24 cellular contexts compared by ENCODE assay signal in the genomic region with DNA sequence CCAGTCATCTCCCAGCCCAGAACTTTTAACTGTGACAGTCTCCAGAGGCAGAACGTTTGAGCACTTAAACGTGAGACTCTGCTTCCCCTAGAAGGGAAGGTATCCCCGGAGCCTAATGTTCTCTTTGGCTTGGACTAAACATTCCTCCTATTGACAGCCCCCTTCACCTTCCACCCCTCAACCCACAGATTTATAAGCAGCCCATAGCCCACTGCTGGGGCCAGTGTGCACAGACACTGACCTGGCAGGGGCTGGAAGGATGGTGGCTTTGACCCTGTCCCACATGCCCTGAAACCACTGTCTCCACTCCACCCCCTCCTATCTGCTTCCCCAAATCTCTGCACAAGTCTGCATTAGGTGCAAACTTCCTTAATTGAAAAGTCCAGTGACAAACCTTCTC.
"Had no signal": no experiment of that assay in that cellular context is flagged by ENCODE, and none has a peak within 500 bp of the region (broad histone marks: within the 10 kb centered on the region; RNA-seq: fewer than 3 reads in every experiment).

No MANE protein-coding gene starts in this region.

- H3K4me3 ChIP-seq: colonic mucosa had no signal

- ATAC-seq: activated CD4-positive, alpha-beta T cell treated with anti-CD3 and anti-CD28 coated beads for 36 hours; activated CD8-positive, alpha-beta T cell treated with anti-CD3 and anti-CD28 coated beads, Interleukin-2, amount 10 ng/mL, durations not matched to agents 7 days and 5 days; activated T-cell treated with anti-CD3 and anti-CD28 coated beads, Interleukin-2, amount 50 U/mL, for 72 hours had no signal

- H3K9me3 ChIP-seq: colonic mucosa had no signal

- H3K4me1 ChIP-seq: colonic mucosa had no signal

- H3K27me3 ChIP-seq: brain microvascular endothelial cell, colonic mucosa had no signal

- H3K27ac ChIP-seq: brain microvascular endothelial cell, colonic mucosa, epithelial cell of prostate had no signal

- DNase-seq: activated CD4-positive, alpha-beta memory T cell treated with anti-CD3 and anti-CD28 coated beads for 36 hours; activated CD4-positive, alpha-beta T cell treated with anti-CD3 and anti-CD28 coated beads for 36 hours; activated CD4-positive, alpha-beta T cell treated with anti-CD3 and anti-CD28 coated beads, Interleukin-2, amount 10 ng/mL, durations not matched to agents 24 days and 14 days; activated CD4-positive, CD25-positive, alpha-beta regulatory T cell; activated CD4-positive, CD25-positive, alpha-beta regulatory T cell treated with anti-CD3 and anti-CD28 coated beads, Interleukin-2, amount 50 U/mL, for 72 hours; activated CD8-positive, alpha-beta memory T cell treated with anti-CD3 and anti-CD28 coated beads, Interleukin-2, amount 50 U/mL, for 48 hours; activated CD8-positive, alpha-beta T cell treated with anti-CD3 and anti-CD28 coated beads, Interleukin-2, amount 10 ng/mL, durations not matched to agents 7 days and 5 days; activated effector memory CD4-positive, alpha-beta T cell treated with Interleukin-2 at 50 U/mL for 16 hours; activated gamma-delta T cell treated with Interleukin-2 at 50 U/mL for 16 hours; activated naive CD4-positive, alpha-beta T cell treated with anti-CD3 and anti-CD28 coated beads, Interleukin-2, amount 50 U/mL, for 16 hours; activated naive CD4-positive, alpha-beta T cell treated with Interleukin-2 at 50 U/mL for 16 hours; activated T-cell treated with anti-CD3 and anti-CD28 coated beads for 4 hours; activated T-cell treated with anti-CD3 and anti-CD28 coated beads, Interleukin-2, amount 50 U/mL, for 24 hours; activated T-cell treated with anti-CD3 and anti-CD28 coated beads, Interleukin-2, amount 50 U/mL, for 72 hours; amniotic stem cell; anterior cingulate cortex; brain microvascular endothelial cell; central memory CD4-positive, alpha-beta T cell; cerebellar nuclear complex; colonic mucosa; effector CD8-positive, alpha-beta T cell; foreskin fibroblast; T-helper 2 cell had no signal

- H3K36me3 ChIP-seq: brain microvascular endothelial cell, colonic mucosa had no signal
